In the genomic region with DNA sequence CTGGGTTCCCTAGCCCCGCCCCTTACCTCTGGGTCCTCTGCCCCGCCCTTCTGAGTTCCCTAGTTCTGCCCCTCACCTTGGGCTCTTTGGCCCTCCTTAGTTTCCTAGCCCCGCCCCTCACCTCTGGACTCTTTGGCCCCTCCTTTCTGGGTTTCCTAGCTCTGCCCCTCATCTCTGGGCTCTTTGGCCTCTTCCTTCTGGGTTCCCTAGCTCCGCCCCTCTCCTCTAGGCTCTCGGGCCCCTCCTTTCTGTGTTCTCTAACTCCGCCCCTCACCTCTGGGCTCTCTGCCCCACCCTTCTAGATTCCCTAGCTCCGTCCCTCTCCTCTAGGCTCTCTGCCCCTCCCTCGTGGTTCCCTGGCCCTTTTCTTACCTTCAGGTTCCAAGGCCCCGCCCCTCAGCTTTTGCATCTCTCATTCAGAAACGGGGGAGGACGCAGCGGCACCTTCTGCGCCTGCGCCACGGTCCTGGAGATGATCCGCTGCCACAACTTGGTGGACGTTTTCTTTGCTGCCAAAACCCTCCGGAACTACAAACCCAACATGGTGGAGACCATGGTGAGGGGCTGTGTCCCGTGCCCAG, we compare ENCODE assay signal across 1 cellular context.
TF ChIP-seq lines count a peak whose summit lies in the region.

No MANE protein-coding gene starts in this region.

TF ChIP-seq in HCT116, 20 proteins besides CTCF, POLR2A, EP300 and RAD21:
- TF ChIP-seq ATF3 (IDR thresholded peaks at IDR 0.05): no peak
- TF ChIP-seq EZH2phosphoT487 (IDR thresholded peaks at IDR 0.05; ENCODE audit: borderline replicate concordance): no peak
- no peak for TF ChIP-seq FOSL1 (IDR thresholded peaks at IDR 0.05; ENCODE audit: low read depth)
- no peak for TF ChIP-seq EZH2 (IDR thresholded peaks at IDR 0.05)
- TF ChIP-seq ELF1 (IDR thresholded peaks at IDR 0.05; ENCODE audit: borderline replicate concordance, low read depth): no peak
